8 cellular contexts compared by ENCODE assay signal in the genomic region with DNA sequence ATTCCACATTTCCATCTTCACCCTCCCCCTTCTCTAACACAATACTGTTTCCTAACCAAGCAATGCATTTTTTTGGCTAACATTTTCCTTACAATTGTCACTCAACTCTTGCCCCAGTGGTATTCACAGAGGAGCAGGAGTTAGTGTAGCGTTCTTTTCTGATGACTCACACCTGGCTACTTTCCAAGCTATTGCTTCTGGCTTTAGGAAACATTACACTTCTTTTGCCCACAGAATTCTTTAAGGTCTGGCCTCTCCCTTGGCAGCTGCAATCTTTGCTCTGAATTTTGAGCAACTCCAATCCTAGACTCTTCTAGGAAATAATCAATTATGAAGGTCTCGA. TPM values are rescaled to one million over a fixed set of nuclear protein-coding genes. Genes with fewer than 3 reads are reported as not detected.
DNase-seq lines count a peak whose midpoint lies in the region; ATAC-seq, FAIRE-seq and TF ChIP-seq lines count a peak whose summit lies in the region.

No MANE protein-coding gene starts in this region.

- TF ChIP-seq POLR2A in erythroblast (IDR thresholded peaks at IDR 0.05; ENCODE audit: low read length): no peak

- H3K27ac ChIP-seq in pancreas: peak overlapping the region; percentile 40 to 77 (median 58)

- H3K36me3 ChIP-seq in pancreas: no peaks in the 10 kb centered on the region

- H3K27me3 ChIP-seq in pancreas: no peaks in the 10 kb centered on the region

- 16 to 20% methylated on average over 2 of the region's 2 CpGs for WGBS in pancreas, 2 donors

- intact Hi-C loops in pancreas (cut with DNase I): no loop called here

- H3K4me1 ChIP-seq in pancreas: peaks cover 15 to 36% (median 30%) of the 10 kb centered on the region in 3 donors

- DNase-seq in GM04503 (ENCODE audit: low read depth) (peak; percentile 96), NCI-H69 (lab: John Stamatoyannopoulos, UW) (peak; percentile 67), erythroblast (lab: John Stamatoyannopoulos, UW) (peak; percentile 61 to 78), pancreas (peak in 3 of 6 donors; percentile 69 to 76 (median 73)), middle frontal gyrus (ENCODE audit: extremely low spot score, low spot score) (no peak), SK-N-DZ (ENCODE audit: low spot score) (no peak), SKM-1 treated with dmso at 0.1 percent for 144 hours (lab: John Stamatoyannopoulos, UW; ENCODE audit: unreplicated experiment) (no peak)

- FAIRE-seq in pancreas (lab: Jason Lieb, UNC): peak; percentile 5

- no peaks in the 10 kb centered on the region for H3K9me3 ChIP-seq in pancreas

- TF ChIP-seq CTCF in pancreas (IDR thresholded peaks at IDR 0.05): no peak

- ATAC-seq in pancreas (peak; percentile 88 to 89 (median 89)), HG03025 (IDR thresholded peaks at IDR 0.05; ENCODE audit: low FRiP score, unreplicated experiment) (no peak)

- no peak overlapping the region for H3K4me3 ChIP-seq in pancreas

RNA-seq across cellular contexts. Expression of gene PDGFC, which starts 27.5 kb away (rescaled TPM):
- 10 to 100 TPM; 10.8 to 32.9 (median 13.5) TPM for total RNA-seq in pancreas
- 10 to 100 TPM in 1 of 2 donors, 1 to 10 TPM in 1; 4.3 to 13.4 TPM for polyA plus RNA-seq in pancreas
- polyA plus RNA-seq in SK-N-DZ (2014; cell fraction: cytosol; rRNA removed): 0.03 and 1.3 TPM in 2 replicates
- not detected in 2 replicates for polyA plus RNA-seq in SK-N-DZ (2014; cell fraction: nucleus; rRNA removed)

Comparison
In these comparisons a context has a peak if more than half of its experiments do, and no peak if none do; other contexts are left out.
1. DNase-seq: peak in GM04503 (single experiment), NCI-H69 (single experiment) and erythroblast (2 of 2); none in middle frontal gyrus (single experiment), SK-N-DZ (single experiment) and SKM-1 treated with dmso at 0.1 percent for 144 hours (single experiment).